Comparison of ENCODE assay signal across 8 cellular contexts in genomic region chr16:51762081-51762995, GRCh38.
DNase-seq lines count a peak whose midpoint lies in the region; ATAC-seq and TF ChIP-seq lines count a peak whose summit lies in the region.

No MANE protein-coding gene starts in this region.

- H3K4me3 Mint-ChIP-seq in Calu3 (ENCODE audit: low read depth, unreplicated experiment) = peak overlapping the region; percentile 29

- no peaks in the 10 kb centered on the region for H3K27me3 ChIP-seq in vagina

- H3K9me3 Mint-ChIP-seq in Calu3 (ENCODE audit: low read depth, unreplicated experiment) = no peaks in the 10 kb centered on the region

- CTCF ChIA-PET in Calu3 (lab: Charles Lee) = no interaction called here

- H3K4me3 ChIP-seq in fibroblast of pulmonary artery (replicated peaks; ENCODE audit: low read depth, low read length) = no peak overlapping the region
- H3K4me3 ChIP-seq in vagina = no peak overlapping the region

- no peaks in the 10 kb centered on the region for H3K36me3 ChIP-seq in vagina

- peak overlapping the region; percentile 16 for H3K27ac ChIP-seq in vagina

- peaks cover 65% of the 10 kb centered on the region for H3K27me3 Mint-ChIP-seq in Calu3 (ENCODE audit: unreplicated experiment)

- H3K4me1 ChIP-seq in vagina = no peaks in the 10 kb centered on the region

- no peak overlapping the region for H3K27ac Mint-ChIP-seq in Calu3 (ENCODE audit: unreplicated experiment)

- intact Hi-C loops in Calu3 (cut with micrococcal nuclease; ENCODE audit: unreplicated experiment) = loop anchor here (1.0 kb wide), 3 partner anchors 220 to 941 kb away; no protein-coding TSS in a partner anchor
- intact Hi-C loops in vagina (cut with DNase I) = no loop called here

- DNase-seq in Calu3 = peak; percentile 86
- peak; percentile 45 for DNase-seq in NCI-H510A (lab: John Stamatoyannopoulos, UW)
- peak; percentile 13 to 47 (median 22) for DNase-seq in activated CD8-positive, alpha-beta memory T cell treated with anti-CD3 and anti-CD28 coated beads for 48 hours (ENCODE audit: low read depth in 2 of 3, low spot score in 2 of 3)
- DNase-seq in fibroblast of pulmonary artery (ENCODE audit: low read depth) = peak; percentile 78
- peak; percentile 9 for DNase-seq in non-pigmented ciliary epithelial cell (ENCODE audit: low read depth)
- DNase-seq in vagina (ENCODE audit: extremely low spot score in 2 of 2) = no peak

- no peaks in the 10 kb centered on the region for H3K36me3 Mint-ChIP-seq in Calu3 (ENCODE audit: insufficient read depth, unreplicated experiment)

- H3K4me1 Mint-ChIP-seq in Calu3 (ENCODE audit: low read depth, unreplicated experiment) = peaks cover 18% of the 10 kb centered on the region

- H3K9me3 ChIP-seq in vagina = no peaks in the 10 kb centered on the region

- ATAC-seq in GM19328 (IDR thresholded peaks at IDR 0.05; ENCODE audit: unreplicated experiment) = peak; percentile 86
- ATAC-seq in HG03378 (IDR thresholded peaks at IDR 0.05; ENCODE audit: unreplicated experiment) = peak; percentile 74

- TF ChIP-seq CTCF in Calu3 (IDR thresholded peaks at IDR 0.05; ENCODE audit: unreplicated experiment) (peak; percentile 96), fibroblast of pulmonary artery (IDR thresholded peaks at IDR 0.05; ENCODE audit: low read length, missing control alignments) (peak; percentile 89), vagina (IDR thresholded peaks at IDR 0.05) (peak; percentile 45 to 88 (median 48))

- no TSS peak for BruUV-seq in Calu3 (replicated peaks; lab: Mats Ljungman, UMichigan)

- no peak for TF ChIP-seq POLR2A in vagina (IDR thresholded peaks at IDR 0.05)

Comparison
In these comparisons a context has a peak if more than half of its experiments do, and no peak if none do; other contexts are left out.
1. DNase-seq: peak in Calu3 (single experiment), NCI-H510A (single experiment), activated CD8-positive, alpha-beta memory T cell treated with anti-CD3 and anti-CD28 coated beads for 48 hours (3 of 3), fibroblast of pulmonary artery (single experiment) and non-pigmented ciliary epithelial cell (single experiment); none in vagina (0 of 2).
2. Peak in every context shown above with its lines, with median percentiles within 50 percentile points of each other: CTCF ChIP-seq.